35 cellular contexts compared by ENCODE assay signal in genomic region chr14:58848365-58848764, GRCh38.
"Had no signal": no experiment of that assay in that cellular context is flagged by ENCODE, and none has a peak within 500 bp of the region (broad histone marks: within the 10 kb centered on the region; RNA-seq: fewer than 3 reads in every experiment).

No MANE protein-coding gene starts in this region.

- H3K4me3 ChIP-seq: MG63 had no signal

- DNase-seq: Kasumi-1, MG63, MM.1S, MV-4-11, NCI-H1048, NCI-H1092, NCI-H1092 treated with DMSO at 0.1 percent for 48 hours, NCI-H1105, NCI-H1105 treated with DMSO at 0.1 percent for 48 hours, NCI-H1417, NCI-H1417 treated with DMSO at 0.1 percent for 48 hours, NCI-H1436, NCI-H1436 treated with DMSO at 0.1 percent for 48 hours, NCI-H146, NCI-H1694, NCI-H1694 treated with DMSO at 0.1 percent for 48 hours, NCI-H187, NCI-H187 treated with DMSO at 0.1 percent for 48 hours, NCI-H1930, NCI-H2029, NCI-H2029 treated with DMSO at 0.1 percent for 48 hours, NCI-H2081, NCI-H2081 treated with DMSO at 0.1 percent for 48 hours, NCI-H2107, NCI-H2171, NCI-H2171 treated with DMSO at 0.1 percent for 48 hours, NCI-H2227 treated with DMSO at 0.1 percent for 48 hours, NCI-H226, NCI-H345, NCI-H446, NCI-H446 treated with DMSO at 0.1 percent for 48 hours, NCI-H510A, NCI-H510A treated with DMSO at 0.1 percent for 48 hours, NCI-H524, NCI-H524 treated with DMSO at 0.1 percent for 48 hours had no signal

- H3K36me3 ChIP-seq: MG63 had no signal

- H3K9me3 ChIP-seq: MG63 had no signal
